ENCODE assay signal across 17 cellular contexts in genomic region chr6:13559251-13559650, GRCh38.
DNase-seq lines count a peak whose midpoint lies in the region; ATAC-seq lines count a peak whose summit lies in the region.
"Had no signal": no experiment of that assay in that cellular context is flagged by ENCODE, and none has a peak within 500 bp of the region (broad histone marks: within the 10 kb centered on the region; RNA-seq: fewer than 3 reads in every experiment).

No MANE protein-coding gene starts in this region.

- no peak for ATAC-seq in GM21360 (IDR thresholded peaks at IDR 0.05; ENCODE audit: unreplicated experiment)
- ATAC-seq: A549; CD8-positive, alpha-beta T cell had no signal

- DNase-seq in NCI-H748 (lab: John Stamatoyannopoulos, UW; ENCODE audit: unreplicated experiment) (peak; percentile 58), NCI-H748 treated with DMSO at 0.1 percent for 48 hours (lab: John Stamatoyannopoulos, UW) (no peak), RPMI8226 (peak; percentile 35), globus pallidus (ENCODE audit: low spot score) (peak; percentile 57), substantia nigra (lab: John Stamatoyannopoulos, UW) (no peak), kidney glomerular epithelial cell (lab: John Stamatoyannopoulos, UW) (no peak), kidney tubule cell (ENCODE audit: low spot score) (no peak)
- DNase-seq: activated CD8-positive, alpha-beta memory T cell treated with anti-CD3 and anti-CD28 coated beads for 24 hours; activated gamma-delta T cell; CD8-positive, alpha-beta T cell; KG1; stimulated activated CD4-positive, alpha-beta T cell treated with anti-CD3 and anti-CD28 coated beads, Interleukin-2, amount 100 ng/mL, for 48 hours; stimulated activated CD8-positive, alpha-beta memory T cell treated with anti-CD3 and anti-CD28 coated beads, Interleukin-4, amount 100 ng/mL, for 48 hours; thyroid gland had no signal

- peak overlapping the region; percentile 81 for H3K27ac ChIP-seq in substantia nigra (ENCODE audit: low read depth, low read length, poor library complexity, severe bottlenecking)
- H3K27ac ChIP-seq: A549, ascending aorta had no signal

Comparison
In these comparisons a context has a peak if more than half of its experiments do, and no peak if none do; other contexts are left out.
1. DNase-seq: peak in NCI-H748 (single experiment), RPMI8226 (single experiment) and globus pallidus (single experiment); none in NCI-H748 treated with DMSO at 0.1 percent for 48 hours (single experiment), substantia nigra (0 of 49), kidney glomerular epithelial cell (single experiment) and kidney tubule cell (single experiment).